9 cellular contexts compared by ENCODE assay signal in genomic region chr9:94538908-94539307, GRCh38. TPM values are rescaled to one million over a fixed set of nuclear protein-coding genes. Genes with fewer than 3 reads are reported as not detected.
"Had no signal": no experiment of that assay in that cellular context is flagged by ENCODE, and none has a peak within 500 bp of the region (broad histone marks: within the 10 kb centered on the region; RNA-seq: fewer than 3 reads in every experiment).

No MANE protein-coding gene starts in this region.

- H3K27ac ChIP-seq: HL-60 had no signal

- H3K4me3 ChIP-seq: K562 had no signal

- DNase-seq: IMR-90, KBM-7, KG1 had no signal

RNA-seq across cellular contexts. Expression of gene PCAT7, which starts 16.0 kb away (rescaled TPM):
- total RNA-seq: IMR-90 had no signal
- polyA plus RNA-seq: IgD-negative memory B cell, IMR-90 had no signal

RNA-seq across cellular contexts. Expression of gene FBP2, which starts 54.7 kb away (rescaled TPM):
- total RNA-seq: HepG2, HT-29, HT1080, IMR-90, K562 had no signal
- polyA plus RNA-seq: HepG2, IgD-negative memory B cell, IMR-90 had no signal
